In the genomic region with DNA sequence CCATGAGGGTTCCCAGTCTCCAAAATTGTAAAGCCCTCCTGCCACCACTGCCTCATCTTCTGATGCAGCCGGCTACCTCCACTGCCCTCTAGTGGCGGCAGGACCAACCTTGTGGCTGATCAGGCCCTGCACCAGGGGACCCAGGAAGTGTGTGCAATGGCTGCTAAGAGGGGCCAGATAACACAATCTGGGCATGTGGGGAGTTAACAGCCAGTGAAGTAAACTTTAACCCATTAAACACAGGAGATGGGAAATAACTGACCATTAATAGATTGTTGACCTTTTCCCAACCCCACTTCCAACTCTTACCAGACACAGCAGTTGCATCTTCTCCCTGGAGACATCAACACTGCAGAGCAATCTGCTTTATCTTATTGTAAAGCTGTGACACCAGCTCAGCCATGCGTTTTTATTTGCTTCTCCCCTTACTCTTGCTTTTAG, we compare ENCODE assay signal across 8 cellular contexts.
A peak's percentile ranks its signal among the peaks of the same experiment; 100 is the strongest.
DNase-seq lines count a peak whose midpoint lies in the region; ATAC-seq, FAIRE-seq and TF ChIP-seq lines count a peak whose summit lies in the region.

No MANE protein-coding gene starts in this region.

- FAIRE-seq in H54 (lab: Jason Lieb, UNC) = no peak
- FAIRE-seq in K562 (lab: Jason Lieb, UNC) = no peak
- peak; percentile 48 for FAIRE-seq in HepG2 (lab: Jason Lieb, UNC)

- H3K9me3 ChIP-seq in Karpas-422 (ENCODE audit: low read length) (no peaks in the 10 kb centered on the region), T-helper 17 cell (ENCODE audit: control insufficient read depth, low read length, poor library complexity, severe bottlenecking) (no peaks in the 10 kb centered on the region), K562 (replicated peaks; ENCODE audit: control insufficient read depth, insufficient read depth, low read depth, low read length) (no peaks in the 10 kb centered on the region), HepG2 (ENCODE audit: low read length) (no peaks in the 10 kb centered on the region)

- no peaks in the 10 kb centered on the region for H3K79me2 ChIP-seq in Karpas-422 (ENCODE audit: low read length)
- no peaks in the 10 kb centered on the region for H3K79me2 ChIP-seq in K562 (ENCODE audit: control insufficient read depth, insufficient read depth, low read length)
- no peaks in the 10 kb centered on the region for H3K79me2 ChIP-seq in HepG2 (ENCODE audit: insufficient read depth, low read length)

- H3K4me3 Mint-ChIP-seq in T-helper 17 cell = no peak overlapping the region

- in situ Hi-C loops in K562 (cut with MboI) (no loop called here), HepG2 (cut with HindIII; ENCODE audit: extremely low pct_ligation_motif_present, low pct_unique_long_range_greater_than_20kb) (no loop called here)

- no peaks in the 10 kb centered on the region for H3K4me1 ChIP-seq in Karpas-422 (ENCODE audit: low read length)
- no peaks in the 10 kb centered on the region for H3K4me1 ChIP-seq in K562 (replicated peaks in 1 of 2; ENCODE audit: control insufficient read depth in 2 of 2, insufficient read depth in 2 of 2, low read length in 2 of 2)
- no peaks in the 10 kb centered on the region for H3K4me1 ChIP-seq in HepG2 (ENCODE audit: insufficient read depth, low read length)

- TF ChIP-seq RAD21 in K562 (CRISPR knock-in tag; conservative IDR thresholded peaks at IDR 0.05 in 1 of 2, IDR thresholded peaks at IDR 0.05 in 1 of 2) (peak; percentile 39 to 55; a peak in 3 of 4 replicates), HepG2 (CRISPR knock-in tag; IDR thresholded peaks at IDR 0.05) (no peak)

- no TSS peak for BruUV-seq in K562 (replicated peaks; lab: Mats Ljungman, UMichigan)
- BruUV-seq in HepG2 (replicated peaks; lab: Mats Ljungman, UMichigan) = no TSS peak

- H3K9ac ChIP-seq in Karpas-422 (ENCODE audit: low read length) (no peak overlapping the region), K562 (ENCODE audit: insufficient read depth in 1 of 2, low read depth in 2 of 2, low read length in 2 of 2) (no peak overlapping the region), HepG2 (ENCODE audit: insufficient read depth, low read depth, low read length) (no peak overlapping the region)

- H3K9me1 ChIP-seq in K562 (ENCODE audit: control insufficient read depth, insufficient read depth, low read length) = no peaks in the 10 kb centered on the region

- no peaks in the 10 kb centered on the region for H4K20me1 ChIP-seq in Karpas-422 (ENCODE audit: insufficient read depth, low read depth, low read length)
- H4K20me1 ChIP-seq in K562 (replicated peaks; ENCODE audit: control insufficient read depth, insufficient read depth, low read length) = no peaks in the 10 kb centered on the region
- peaks cover 17% of the 10 kb centered on the region for H4K20me1 ChIP-seq in HepG2 (ENCODE audit: insufficient read depth, low read length)

- H3K27me3 ChIP-seq in Karpas-422 (ENCODE audit: low read length) (no peaks in the 10 kb centered on the region), K562 (ENCODE audit: control insufficient read depth in 2 of 2, insufficient read depth in 2 of 2, low read length in 2 of 2) (no peaks in the 10 kb centered on the region; a peak in 1 of 5 replicates), HepG2 (ENCODE audit: control insufficient read depth in 1 of 2, insufficient read depth in 2 of 2, low read length in 2 of 2) (no peaks in the 10 kb centered on the region)

- no peaks in the 10 kb centered on the region for H3K9me2 ChIP-seq in Karpas-422 (replicated peaks; ENCODE audit: insufficient read depth, low read length)

- no peaks in the 10 kb centered on the region for H3K36me3 ChIP-seq in Karpas-422 (ENCODE audit: insufficient read depth, low read length)
- no peaks in the 10 kb centered on the region for H3K36me3 ChIP-seq in K562 (ENCODE audit: control insufficient read depth, insufficient read depth, low read length)
- H3K36me3 ChIP-seq in HepG2 (replicated peaks in 1 of 2; ENCODE audit: control insufficient read depth in 1 of 2, insufficient read depth in 2 of 2, low read length in 2 of 2) = peaks cover 10 to 80% of the 10 kb centered on the region in 2 experiments

- H3K4me3 ChIP-seq in Karpas-422 (ENCODE audit: low read length) (no peak overlapping the region), K562 (no peak overlapping the region), HepG2 (replicated peaks in 1 of 3; ENCODE audit: insufficient read depth in 1 of 3, low read depth in 2 of 3, low read length in 3 of 3) (no peak overlapping the region)

- H2AFZ ChIP-seq in Karpas-422 (ENCODE audit: low read length) (no peak overlapping the region), K562 (ENCODE audit: low read depth, low read length) (no peak overlapping the region), HepG2 (ENCODE audit: low read length) (no peak overlapping the region)

- peak; percentile 11 for DNase-seq in NCI-H2029 (lab: John Stamatoyannopoulos, UW)
- no peak for DNase-seq in NCI-H2029 treated with DMSO at 0.1 percent for 48 hours (lab: John Stamatoyannopoulos, UW)
- DNase-seq in H54 (ENCODE audit: insufficient read length, low spot score) = peak; percentile 73
- peak; percentile 91 for DNase-seq in Karpas-422
- DNase-seq in T-helper 17 cell = peak in 2 of 3 donors; percentile 10 to 32
- peak; percentile 58 to 70 (median 62) for DNase-seq in K562 (ENCODE audit: extremely low read depth in 1 of 4, low spot score in 3 of 4)
- DNase-seq in HepG2 (ENCODE audit: low spot score) = peak; percentile 51
- DNase-seq in stimulated activated CD8-positive, alpha-beta memory T cell treated with anti-CD3 and anti-CD28 coated beads, Interleukin-7, amount 100 ng/mL, for 24 hours (ENCODE audit: low read depth) = peak; percentile 11

- TF ChIP-seq POLR2A in H54 (IDR thresholded peaks at IDR 0.05; ENCODE audit: low read depth, low read length) = no peak
- TF ChIP-seq POLR2A in K562 (conservative IDR thresholded peaks at IDR 0.05) = no peak
- no peak for TF ChIP-seq POLR2A in HepG2 (IDR thresholded peaks at IDR 0.05; ENCODE audit: insufficient read depth in 1 of 2, low read depth in 2 of 2, low read length in 2 of 2)

- POLR2A ChIA-PET in K562 (lab: Yijun Ruan, JAX) = interaction anchor here (1.0 kb wide), 1 partner anchor 9 kb away, joined by 3 read pairs; no protein-coding TSS in a partner anchor
- POLR2A ChIA-PET in HepG2 (lab: Yijun Ruan, JAX) = no interaction called here

- intact Hi-C loops in K562 (cut with micrococcal nuclease) (loop anchor here (10.0 kb wide), 1 partner anchor 288 kb away; no protein-coding TSS in a partner anchor), HepG2 (cut with micrococcal nuclease; ENCODE audit: unreplicated experiment) (no loop called here)

- TF ChIP-seq CTCF in K562 (IDR thresholded peaks at IDR 0.05 in 2 of 3, conservative IDR thresholded peaks at IDR 0.05 in 1 of 3; ENCODE audit: insufficient read depth in 2 of 3, low read depth in 1 of 3, low read length in 3 of 3) (peak; percentile 62 to 76 (median 74)), HepG2 (CRISPR knock-in tag; IDR thresholded peaks at IDR 0.05) (peak; percentile 84)

- H3K36me3 Mint-ChIP-seq in T-helper 17 cell (ENCODE audit: low read depth) = no peaks in the 10 kb centered on the region

- no peaks in the 10 kb centered on the region for H3K4me1 Mint-ChIP-seq in T-helper 17 cell

- H3K27ac ChIP-seq in Karpas-422 (ENCODE audit: low read length) (no peak overlapping the region), K562 (ENCODE audit: extremely low read depth, low read depth, low read length) (no peak overlapping the region), HepG2 (ENCODE audit: extremely low read length, insufficient read depth, low read length) (no peak overlapping the region)

- peaks cover 41% of the 10 kb centered on the region for H3K27me3 Mint-ChIP-seq in T-helper 17 cell

- CTCF ChIA-PET in K562 (lab: Yijun Ruan, JAX; ENCODE audit: low intra/inter-chr PET ratio) (no interaction called here), HepG2 (lab: Yijun Ruan, JAX; ENCODE audit: low intra/inter-chr PET ratio, low total read pairs) (interaction anchor here (0.6 kb wide), 1 partner anchor 509 kb away, joined by 4 read pairs; no protein-coding TSS in a partner anchor)

- no peak overlapping the region for H3K27ac Mint-ChIP-seq in T-helper 17 cell

- ATAC-seq in T-helper 17 cell (peak; percentile 69), K562 (peak; percentile 95), HepG2 (peak; percentile 89)

- TF ChIP-seq EP300 in K562 (IDR thresholded peaks at IDR 0.05; ENCODE audit: low read length) = no peak
- TF ChIP-seq EP300 in HepG2 (IDR thresholded peaks at IDR 0.05; ENCODE audit: low read depth in 2 of 2, low read length in 2 of 2) = no peak
- no peak for TF ChIP-seq EP300 in HepG2 (CRISPR knock-in tag; IDR thresholded peaks at IDR 0.05; ENCODE audit: borderline replicate concordance)

- WGBS in K562 (ENCODE audit: insufficient coverage, low coverage, missing lambda C conversion rate) = 0% methylated on average over 3 of the region's 3 CpGs
- 27% methylated on average over 3 of the region's 3 CpGs for WGBS in HepG2 (ENCODE audit: low lambda C conversion rate)

- H3K4me2 ChIP-seq in Karpas-422 (ENCODE audit: low read depth, low read length, poor library complexity, severe bottlenecking) (no peak overlapping the region), K562 (ENCODE audit: insufficient read depth, low read length) (no peak overlapping the region), HepG2 (ENCODE audit: low read depth, low read length) (no peak overlapping the region)

TF ChIP-seq in HepG2, 621 proteins besides CTCF, POLR2A, EP300 and RAD21 (continues in another document):
- no peak for TF ChIP-seq ATRX (CRISPR knock-in tag; IDR thresholded peaks at IDR 0.05; ENCODE audit: borderline replicate concordance)
- 0 out of 2 replicates have a peak, but pooled peaks have one; percentile 25 for TF ChIP-seq ZMYM4 (CRISPR knock-in tag; IDR thresholded peaks at IDR 0.05)
- peak; percentile 75 for TF ChIP-seq ZNF652 (CRISPR knock-in tag; IDR thresholded peaks at IDR 0.05; ENCODE audit: borderline replicate concordance, low read depth)
- TF ChIP-seq YY1 (IDR thresholded peaks at IDR 0.05; ENCODE audit: insufficient read depth, insufficient replicate concordance, low read depth, low read length) = peak; percentile 25
- TF ChIP-seq SALL1 (CRISPR knock-in tag; IDR thresholded peaks at IDR 0.05) = peak; percentile 54; the same call in 1 of the 2 replicates
- no peak for TF ChIP-seq ZNF17 (CRISPR knock-in tag; IDR thresholded peaks at IDR 0.05)
- TF ChIP-seq AGO2 (optimal IDR thresholded peaks at IDR 0.05; ENCODE audit: low read depth, low read length) = peak; percentile 82
